8 cellular contexts compared by ENCODE assay signal in the genomic region with DNA sequence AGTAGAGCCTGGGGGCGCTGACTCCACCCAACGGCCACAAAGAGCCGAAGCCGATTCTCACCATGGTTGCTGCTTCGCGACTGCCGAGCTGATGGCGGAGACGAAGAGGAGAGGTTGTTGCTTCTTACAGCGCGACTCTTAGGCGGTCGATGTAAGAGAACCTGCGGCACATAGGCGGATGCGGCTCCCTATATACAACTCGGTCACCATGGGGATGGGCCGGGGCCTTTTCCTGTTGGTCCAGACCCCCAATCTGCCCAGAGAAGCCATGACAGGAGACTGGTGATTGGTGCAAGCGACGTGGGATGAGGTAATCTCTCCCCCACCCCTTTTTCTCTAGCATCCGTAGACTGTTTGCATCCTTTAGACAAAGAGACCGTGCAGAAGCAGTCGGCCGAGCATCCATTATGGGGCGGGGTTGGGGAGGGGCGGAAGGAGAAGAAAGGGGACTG. TPM values are rescaled to one million over a fixed set of nuclear protein-coding genes. Genes with fewer than 3 reads are reported as not detected.
DNase-seq lines count a peak whose midpoint lies in the region; ATAC-seq and TF ChIP-seq lines count a peak whose summit lies in the region.

A gene (minus strand): TSS at position 165 of the 452 bp plus-strand sequence. CDS start 101 bp downstream, at position 64.

- peak within 1 kb of the TSS; percentile 96 for H3K4me3 ChIP-seq in MG63
- peak within 1 kb of the TSS; percentile 64 for H3K4me3 ChIP-seq in neuron (ENCODE audit: low read length)

- H2BK15ac ChIP-seq in H9 (ENCODE audit: low read depth, low read length), result no peak within 1 kb of the TSS

- H3K14ac ChIP-seq in H9 (ENCODE audit: insufficient read depth, low read length), result peak within 1 kb of the TSS; percentile 70; the same call in 1 of the 2 replicates

- H3K9me3 ChIP-seq in H9 (ENCODE audit: control insufficient read depth, low read depth, low read length), result no peaks in the 10 kb centered on the region
- no peaks in the 10 kb centered on the region for H3K9me3 ChIP-seq in MG63
- no peaks in the 10 kb centered on the region for H3K9me3 ChIP-seq in neuron (ENCODE audit: low read length)

- H4K20me1 ChIP-seq in H9 (ENCODE audit: control insufficient read depth, insufficient read depth, insufficient read length), result no peaks in the 10 kb centered on the region

- peaks cover 8% of the 10 kb centered on the region for H3K36me3 ChIP-seq in MG63
- peaks cover 33% of the 10 kb centered on the region for H3K36me3 ChIP-seq in neuron (ENCODE audit: insufficient read depth, low read length)

- H3K36me3 Mint-ChIP-seq in H9 (ENCODE audit: insufficient read depth in 1 of 3, low read depth in 3 of 3), result peaks cover 17 to 22% (median 21%) of the 10 kb centered on the region in 3 experiments

- peak within 1 kb of the TSS; percentile 54 for H3T11ph ChIP-seq in H9 (ENCODE audit: low read length)

- H3K23me2 ChIP-seq in H9 (ENCODE audit: insufficient read length, low read depth, low read length, poor library complexity, severe bottlenecking), result no peaks in the 10 kb centered on the region

- WGBS in H9 (ENCODE audit: extremely low coverage, insufficient read length, low lambda C conversion rate), result no CpG with 5 or more reads among the region's 26 CpGs

- H3K4me1 ChIP-seq in H9 (ENCODE audit: insufficient read depth, low read length) (no peaks in the 10 kb centered on the region; the same call in 1 of the 2 replicates), foreskin keratinocyte (no peaks in the 10 kb centered on the region), neuron (ENCODE audit: insufficient read depth, low read length) (peaks cover 39% of the 10 kb centered on the region)

- no peak within 1 kb of the TSS for H2BK12ac ChIP-seq in H9 (ENCODE audit: insufficient read length, low read depth, low read length)

- H3K4me1 Mint-ChIP-seq in H9, result peaks cover 9 to 19% of the 10 kb centered on the region in 2 experiments

- H2AK5ac ChIP-seq in H9 (ENCODE audit: insufficient read length, low read length), result no peak within 1 kb of the TSS

- H3K9me3 Mint-ChIP-seq in H9, result no peaks in the 10 kb centered on the region; a peak in 1 of 5 replicates

- no peak for TF ChIP-seq CTCF in H9 (conservative IDR thresholded peaks at IDR 0.05)
- TF ChIP-seq CTCF in foreskin keratinocyte (conservative IDR thresholded peaks at IDR 0.05), result peak; percentile 9
- no peak for TF ChIP-seq CTCF in subcutaneous adipose tissue (IDR thresholded peaks at IDR 0.05; ENCODE audit: low read depth)

- peak; percentile 87 for ATAC-seq in foreskin keratinocyte

- DNase-seq in ELR (ENCODE audit: low read depth), result peak; percentile 99
- peak; percentile 100 for DNase-seq in H9
- peak; percentile 94 for DNase-seq in MG63
- peak; percentile 99 for DNase-seq in SHP77 treated with DMSO at 0.1 percent for 48 hours (lab: John Stamatoyannopoulos, UW)
- peak; percentile 64 to 91 (median 80) for DNase-seq in activated naive CD4-positive, alpha-beta T cell (lab: John Stamatoyannopoulos, UW)
- peak; percentile 88 to 95 for DNase-seq in foreskin keratinocyte

- peak within 1 kb of the TSS; percentile 28 for H2BK20ac ChIP-seq in H9 (ENCODE audit: low read depth, low read length, poor library complexity, severe bottlenecking)

- H3K27ac Mint-ChIP-seq in H9, result peak within 1 kb of the TSS; percentile 96 to 99 (median 98); a peak in 6 of 7 replicates

- H3K4me2 ChIP-seq in H9 (ENCODE audit: insufficient read depth, insufficient read length, low read length), result peak within 1 kb of the TSS; percentile 55

- H2AFZ ChIP-seq in H9 (ENCODE audit: low read length) (no peak within 1 kb of the TSS), neuron (ENCODE audit: low read depth, low read length) (no peak within 1 kb of the TSS)

- no peak within 1 kb of the TSS for H3K56ac ChIP-seq in H9 (ENCODE audit: insufficient read length, low read depth, low read length)

- H3K4me3 Mint-ChIP-seq in H9, result peak within 1 kb of the TSS; percentile 89 to 97

- H4K91ac ChIP-seq in H9 (ENCODE audit: insufficient read length, low read depth, low read length), result no peak within 1 kb of the TSS

- no peak within 1 kb of the TSS for H4K8ac ChIP-seq in H9 (replicated peaks; ENCODE audit: insufficient read length, low read depth, low read length)

- peaks cover 3% of the 10 kb centered on the region; the same call in 1 of the 2 replicates for H3K27me3 Mint-ChIP-seq in H9 (ENCODE audit: low read depth)

- H4K5ac ChIP-seq in H9 (ENCODE audit: insufficient read length, low read depth, low read length), result no peak within 1 kb of the TSS

- H2BK120ac ChIP-seq in H9 (ENCODE audit: low read depth, low read length, poor library complexity, severe bottlenecking), result no peak within 1 kb of the TSS

- H3K27me3 ChIP-seq in H9 (ENCODE audit: insufficient read depth, low read length) (no peaks in the 10 kb centered on the region), MG63 (peaks cover 3% of the 10 kb centered on the region; the same call in 1 of the 2 replicates), foreskin keratinocyte (peaks cover 11% of the 10 kb centered on the region), neuron (ENCODE audit: insufficient read depth, low read length) (no peaks in the 10 kb centered on the region)

- no peak within 1 kb of the TSS; the same call in 1 of the 2 replicates for H3K4ac ChIP-seq in H9 (ENCODE audit: low read depth, low read length)

- H3K27ac ChIP-seq in H9 (ENCODE audit: insufficient read length, low read depth, low read length) (no peak within 1 kb of the TSS), foreskin keratinocyte (peak within 1 kb of the TSS; percentile 72)

- no peaks in the 10 kb centered on the region for H3K79me1 ChIP-seq in H9 (ENCODE audit: insufficient read depth, low read depth, low read length, poor library complexity, severe bottlenecking)

- H3K18ac ChIP-seq in H9 (ENCODE audit: insufficient read length, low read depth, low read length), result peak within 1 kb of the TSS; percentile 64

- no peak within 1 kb of the TSS for H3K23ac ChIP-seq in H9 (ENCODE audit: insufficient read length, low read depth, low read length)

- H2BK5ac ChIP-seq in H9 (ENCODE audit: insufficient read length, low read length), result no peak within 1 kb of the TSS

- H3K9ac ChIP-seq in H9 (ENCODE audit: extremely low read depth, insufficient read length, low read length), result peak within 1 kb of the TSS; percentile 51

- H3K79me2 ChIP-seq in H9 (ENCODE audit: insufficient read depth, low read length), result no peaks in the 10 kb centered on the region; the same call in 1 of the 2 replicates

RNA-seq across cellular contexts. Expression of the gene that starts here (rescaled TPM):
- total RNA-seq in H9 (2021), result 148 and 149 TPM in 2 replicates
- 361 and 621 TPM in 2 replicates for total RNA-seq in MG63 (2014; rRNA removed; shearing (Covaris generic); ENCODE audit: low replicate concordance)
- total RNA-seq in foreskin keratinocyte, result 113 and 273 TPM in 2 replicates
- 117 and 269 TPM in 2 replicates for polyA plus RNA-seq in foreskin keratinocyte
- total RNA-seq in subcutaneous adipose tissue, result 100 to 1,000 TPM in 3 of 4 donors, 10 to 100 TPM in 1; 51.6 to 213 (median 132) TPM
